In genomic region chr6:11706186-11706585, GRCh38 we compare ENCODE assay signal across 20 cellular contexts.
"Had no signal": no experiment of that assay in that cellular context is flagged by ENCODE, and none has a peak within 500 bp of the region (broad histone marks: within the 10 kb centered on the region; RNA-seq: fewer than 3 reads in every experiment).

No MANE protein-coding gene starts in this region.

- H3K4me3 Mint-ChIP-seq: activated CD8-positive, alpha-beta T cell treated with anti-CD3 and anti-CD28 coated beads, Interleukin-2, amount 10 ng/mL, durations not matched to agents 7 days and 5 days; brain; T-helper 1 cell treated with Interleukin-12 subunit alpha and Interleukin-12 subunit beta and Interleukin-4 antibody, amounts not matched to agents 30 μg/mL and 1 μg/mL, for 36 hours had no signal

- H3K27ac Mint-ChIP-seq: activated CD8-positive, alpha-beta T cell treated with anti-CD3 and anti-CD28 coated beads, Interleukin-2, amount 10 ng/mL, durations not matched to agents 7 days and 5 days; T-helper 1 cell treated with Interleukin-12 subunit alpha and Interleukin-12 subunit beta and Interleukin-4 antibody, amounts not matched to agents 30 μg/mL and 1 μg/mL, for 36 hours had no signal

- H3K36me3 Mint-ChIP-seq: brain had no signal

- DNase-seq: activated CD4-positive, alpha-beta T cell treated with anti-CD3 and anti-CD28 coated beads for 48 hours; activated CD4-positive, alpha-beta T cell treated with anti-CD3 and anti-CD28 coated beads, Interleukin-2, amount 50 U/mL, for 4 hours; activated CD8-positive, alpha-beta memory T cell treated with anti-CD3 and anti-CD28 coated beads, Interleukin-2, amount 50 U/mL, for 48 hours; activated CD8-positive, alpha-beta T cell treated with anti-CD3 and anti-CD28 coated beads, Interleukin-2, amount 10 ng/mL, durations not matched to agents 7 days and 5 days; activated naive CD4-positive, alpha-beta T cell treated with anti-CD3 and anti-CD28 coated beads, Interleukin-2, amount 50 U/mL, for 16 hours; activated T-cell treated with anti-CD3 and anti-CD28 coated beads, Interleukin-2, amount 50 U/mL, for 1 hour; amniotic stem cell; NCI-H1105; NCI-H1436; NCI-H1694 treated with DMSO at 0.1 percent for 48 hours; NCI-H2029 treated with DMSO at 0.1 percent for 48 hours; NCI-H345; NCI-H510A treated with DMSO at 0.1 percent for 48 hours; OCI-M1; RPMI8226; SHP77 had no signal

- ATAC-seq: activated CD4-positive, CD25-positive, alpha-beta regulatory T cell treated with anti-CD3 and anti-CD28 coated beads, Interleukin-2, amount 50 U/mL, for 24 hours; activated CD8-positive, alpha-beta T cell treated with anti-CD3 and anti-CD28 coated beads, Interleukin-2, amount 10 ng/mL, durations not matched to agents 7 days and 5 days; Panc1 had no signal

- H3K27me3 Mint-ChIP-seq: brain had no signal
